ENCODE assay signal across 2 cellular contexts in genomic region chr19:8539621-8540149, GRCh38.
TF ChIP-seq lines count a peak whose summit lies in the region.

No MANE protein-coding gene starts in this region.

TF ChIP-seq in HepG2, 621 proteins besides CTCF, POLR2A, EP300 and RAD21:
- TF ChIP-seq ATF7 (IDR thresholded peaks at IDR 0.05) (peak; percentile 82), ATF7 (CRISPR knock-in tag; IDR thresholded peaks at IDR 0.05) (no peak), CREB1 (IDR thresholded peaks at IDR 0.05) (peak; percentile 92), CREB1 (CRISPR knock-in tag; IDR thresholded peaks at IDR 0.05) (no peak), RARA (CRISPR knock-in tag; IDR thresholded peaks at IDR 0.05) (no peak)
- TF ChIP-seq, protein P1, sequence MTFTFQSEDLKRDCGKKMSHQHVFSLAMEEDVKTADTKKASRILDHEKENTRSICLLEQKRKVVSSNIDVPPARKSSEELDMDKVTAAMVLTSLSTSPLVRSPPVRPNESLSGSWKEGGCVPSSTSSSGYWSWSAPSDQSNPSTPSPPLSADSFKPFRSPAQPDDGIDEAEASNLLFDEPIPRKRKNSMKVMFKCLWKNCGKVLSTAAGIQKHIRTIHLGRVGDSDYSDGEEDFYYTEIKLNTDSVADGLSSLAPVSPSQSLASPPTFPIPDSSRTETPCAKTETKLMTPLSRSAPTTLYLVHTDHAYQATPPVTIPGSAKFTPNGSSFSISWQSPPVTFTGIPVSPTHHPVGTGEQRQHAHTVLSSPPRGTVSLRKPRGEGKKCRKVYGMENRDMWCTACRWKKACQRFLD (CRISPR knock-in tag; IDR thresholded peaks at IDR 0.05; ENCODE audit: borderline replicate concordance) = no peak
TF ChIP-seq in HepG2: peak in this region for 2.

TF ChIP-seq in H1, 55 proteins besides CTCF, POLR2A, EP300 and RAD21:
- TF ChIP-seq BCL11A (IDR thresholded peaks at IDR 0.05; ENCODE audit: low read depth in 2 of 2, low read length in 2 of 2) (no peak), TAF1 (IDR thresholded peaks at IDR 0.05; ENCODE audit: low read depth, low read length) (no peak), RXRA (IDR thresholded peaks at IDR 0.05; ENCODE audit: insufficient read depth, low read depth, low read length) (no peak), HDAC6 (IDR thresholded peaks at IDR 0.05; ENCODE audit: low read depth, low read length) (no peak), ZNF274 (IDR thresholded peaks at IDR 0.05; ENCODE audit: borderline replicate concordance, extremely low read depth, low read length) (no peak), KDM4A (IDR thresholded peaks at IDR 0.05; ENCODE audit: low read depth, low read length, severe bottlenecking) (no peak), FOSL1 (IDR thresholded peaks at IDR 0.05; ENCODE audit: insufficient read depth, low read depth, low read length) (no peak), CBX5 (IDR thresholded peaks at IDR 0.05; ENCODE audit: low read depth, low read length) (no peak), JUN (IDR thresholded peaks at IDR 0.05; ENCODE audit: low read depth, low read length) (no peak), YY1 (IDR thresholded peaks at IDR 0.05; ENCODE audit: low read depth, low read length) (no peak), SUZ12 (IDR thresholded peaks at IDR 0.05; ENCODE audit: low read length) (no peak), ATF2 (IDR thresholded peaks at IDR 0.05; ENCODE audit: low read length) (no peak), PHF8 (conservative IDR thresholded peaks at IDR 0.05; ENCODE audit: low read depth, low read length) (no peak), KDM5A (IDR thresholded peaks at IDR 0.05; ENCODE audit: low read length) (no peak), NRF1 (IDR thresholded peaks at IDR 0.05; ENCODE audit: low read depth, low read length) (no peak), CBX8 (IDR thresholded peaks at IDR 0.05; ENCODE audit: borderline replicate concordance, low read depth, low read length) (no peak)
- TF ChIP-seq, protein P2, sequence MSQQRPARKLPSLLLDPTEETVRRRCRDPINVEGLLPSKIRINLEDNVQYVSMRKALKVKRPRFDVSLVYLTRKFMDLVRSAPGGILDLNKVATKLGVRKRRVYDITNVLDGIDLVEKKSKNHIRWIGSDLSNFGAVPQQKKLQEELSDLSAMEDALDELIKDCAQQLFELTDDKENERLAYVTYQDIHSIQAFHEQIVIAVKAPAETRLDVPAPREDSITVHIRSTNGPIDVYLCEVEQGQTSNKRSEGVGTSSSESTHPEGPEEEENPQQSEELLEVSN (IDR thresholded peaks at IDR 0.05) = no peak
